10 cellular contexts compared by ENCODE assay signal in the genomic region with DNA sequence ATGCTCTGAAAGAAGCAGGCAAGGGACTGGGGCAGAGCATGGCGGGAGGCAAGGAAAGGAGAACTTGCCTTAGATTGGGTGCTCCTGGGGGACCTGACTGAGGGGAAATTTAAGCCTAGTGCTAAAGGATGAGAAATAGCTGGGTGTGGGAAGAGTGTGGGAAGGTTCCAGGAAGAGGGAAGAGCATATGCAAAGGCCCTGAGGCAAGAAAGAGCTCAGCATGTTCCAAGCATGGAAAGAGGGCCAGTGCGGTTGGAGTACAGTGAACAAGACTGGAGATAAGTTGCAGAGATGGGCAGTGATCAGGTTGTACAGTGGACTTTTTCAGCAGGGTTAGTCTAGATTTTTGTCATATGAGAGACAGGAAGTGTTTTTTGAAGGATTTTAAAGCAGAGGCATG. TPM values are rescaled to one million over a fixed set of nuclear protein-coding genes. Genes with fewer than 3 reads are reported as not detected.
"Had no signal": no experiment of that assay in that cellular context is flagged by ENCODE, and none has a peak within 500 bp of the region (broad histone marks: within the 10 kb centered on the region; RNA-seq: fewer than 3 reads in every experiment).

No MANE protein-coding gene starts in this region.

- H3K4me1 Mint-ChIP-seq: GM23338, H9, IgD-negative memory B cell had no signal

- ATAC-seq: GM23338, HepG2 had no signal

- DNase-seq: H9, HCEC 1CT, HFFc6 had no signal

- H3K9me3 Mint-ChIP-seq: GM23338, H9, HFFc6, IgD-negative memory B cell had no signal

- H3K4me2 ChIP-seq: GM23338 had no signal

- H3K4me3 Mint-ChIP-seq: GM23338, H9, HFFc6, IgD-negative memory B cell had no signal

- H3K27me3 Mint-ChIP-seq: IgD-negative memory B cell had no signal

- H3K27ac Mint-ChIP-seq: GM23338, H9, HFFc6, IgD-negative memory B cell had no signal

- H2AFZ ChIP-seq: GM23338 had no signal

- H3K27ac ChIP-seq: HL-60 had no signal

- H3K4me3 ChIP-seq: GM23338 had no signal

- FAIRE-seq: H1, H54, HepG2 had no signal

RNA-seq across cellular contexts. Expression of a gene that starts 10.5 kb away (rescaled TPM):
- total RNA-seq: HFFc6, HT1080 had no signal
- polyA plus RNA-seq: IgD-negative memory B cell had no signal

RNA-seq across cellular contexts. Expression of a gene that starts 47.0 kb away (rescaled TPM):
- polyA plus RNA-seq: IgD-negative memory B cell had no signal
